ENCODE assay signal across 1 cellular context in the genomic region with DNA sequence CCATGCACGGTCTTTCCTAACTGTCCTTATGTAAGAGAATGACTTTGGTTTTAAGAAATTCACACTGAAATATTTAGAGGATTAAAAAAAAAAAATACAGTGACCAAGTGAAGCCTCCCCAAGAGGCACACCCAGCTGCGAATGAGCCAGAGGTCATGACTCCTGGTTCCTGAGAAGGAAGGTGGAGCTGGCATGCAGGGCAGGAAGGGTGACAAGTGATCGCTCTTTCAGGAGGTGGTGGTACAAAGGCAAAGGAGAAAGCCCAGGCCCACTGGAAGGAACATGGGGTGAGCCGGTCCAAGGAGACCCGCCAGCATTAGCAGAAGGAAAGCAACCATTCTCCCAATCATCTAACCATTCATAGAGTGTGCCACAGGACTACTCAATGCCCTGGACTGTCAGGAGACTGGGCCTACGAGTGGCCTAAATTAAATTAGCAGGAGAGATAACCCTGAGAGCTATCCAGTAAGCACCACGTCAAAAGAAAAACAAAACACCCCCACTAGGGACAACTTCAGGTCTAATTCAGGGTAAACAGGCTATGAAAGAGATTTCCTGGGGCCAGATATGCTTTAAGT.
TF ChIP-seq lines count a peak whose summit lies in the region.

No MANE protein-coding gene starts in this region.

TF ChIP-seq in HepG2, 621 proteins besides CTCF, POLR2A, EP300 and RAD21 (continued from another document):
- TF ChIP-seq, protein P1, sequence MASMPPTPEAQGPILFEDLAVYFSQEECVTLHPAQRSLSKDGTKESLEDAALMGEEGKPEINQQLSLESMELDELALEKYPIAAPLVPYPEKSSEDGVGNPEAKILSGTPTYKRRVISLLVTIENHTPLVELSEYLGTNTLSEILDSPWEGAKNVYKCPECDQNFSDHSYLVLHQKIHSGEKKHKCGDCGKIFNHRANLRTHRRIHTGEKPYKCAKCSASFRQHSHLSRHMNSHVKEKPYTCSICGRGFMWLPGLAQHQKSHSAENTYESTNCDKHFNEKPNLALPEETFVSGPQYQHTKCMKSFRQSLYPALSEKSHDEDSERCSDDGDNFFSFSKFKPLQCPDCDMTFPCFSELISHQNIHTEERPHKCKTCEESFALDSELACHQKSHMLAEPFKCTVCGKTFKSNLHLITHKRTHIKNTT (CRISPR knock-in tag; IDR thresholded peaks at IDR 0.05): no peak
- TF ChIP-seq, protein P2, sequence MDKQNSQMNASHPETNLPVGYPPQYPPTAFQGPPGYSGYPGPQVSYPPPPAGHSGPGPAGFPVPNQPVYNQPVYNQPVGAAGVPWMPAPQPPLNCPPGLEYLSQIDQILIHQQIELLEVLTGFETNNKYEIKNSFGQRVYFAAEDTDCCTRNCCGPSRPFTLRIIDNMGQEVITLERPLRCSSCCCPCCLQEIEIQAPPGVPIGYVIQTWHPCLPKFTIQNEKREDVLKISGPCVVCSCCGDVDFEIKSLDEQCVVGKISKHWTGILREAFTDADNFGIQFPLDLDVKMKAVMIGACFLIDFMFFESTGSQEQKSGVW (CRISPR knock-in tag; IDR thresholded peaks at IDR 0.05; ENCODE audit: borderline replicate concordance): no peak
TF ChIP-seq in HepG2: peak in this region for 0.
